11 cellular contexts compared by ENCODE assay signal in the genomic region with DNA sequence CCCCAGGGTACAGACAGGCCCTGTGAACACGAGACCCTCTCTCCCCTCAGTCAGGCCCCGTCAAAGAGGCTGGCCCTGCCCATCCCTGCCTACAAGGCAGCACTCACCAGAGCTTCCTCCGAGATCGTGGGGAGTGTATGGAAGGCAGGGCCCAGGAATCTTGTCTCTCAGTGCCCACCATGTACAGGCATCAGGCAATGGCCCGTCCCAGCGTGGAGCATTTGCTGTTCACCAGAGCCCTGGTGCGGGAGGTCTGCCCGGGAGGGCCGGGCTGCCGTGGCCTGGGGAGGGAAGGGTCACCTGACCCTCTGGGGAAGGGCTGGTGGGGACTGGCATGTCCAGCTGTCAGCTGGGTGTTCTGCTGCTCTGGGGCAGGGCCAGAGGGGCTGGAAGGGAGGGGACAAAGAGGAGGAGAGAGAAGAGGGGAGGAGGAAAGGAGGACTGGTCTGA. TPM values are rescaled to one million over a fixed set of nuclear protein-coding genes. Genes with fewer than 3 reads are reported as not detected.
DNase-seq lines count a peak whose midpoint lies in the region; ATAC-seq and TF ChIP-seq lines count a peak whose summit lies in the region.
"Had no signal": no experiment of that assay in that cellular context is flagged by ENCODE, and none has a peak within 500 bp of the region (broad histone marks: within the 10 kb centered on the region; RNA-seq: fewer than 3 reads in every experiment).

A gene with protein sequence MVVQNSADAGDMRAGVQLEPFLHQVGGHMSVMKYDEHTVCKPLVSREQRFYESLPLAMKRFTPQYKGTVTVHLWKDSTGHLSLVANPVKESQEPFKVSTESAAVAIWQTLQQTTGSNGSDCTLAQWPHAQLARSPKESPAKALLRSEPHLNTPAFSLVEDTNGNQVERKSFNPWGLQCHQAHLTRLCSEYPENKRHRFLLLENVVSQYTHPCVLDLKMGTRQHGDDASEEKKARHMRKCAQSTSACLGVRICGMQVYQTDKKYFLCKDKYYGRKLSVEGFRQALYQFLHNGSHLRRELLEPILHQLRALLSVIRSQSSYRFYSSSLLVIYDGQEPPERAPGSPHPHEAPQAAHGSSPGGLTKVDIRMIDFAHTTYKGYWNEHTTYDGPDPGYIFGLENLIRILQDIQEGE (minus strand): TSS at position 255 of the 450 bp plus-strand sequence. CDS start 11,429 bp downstream, outside the sequence.

- no peak for ATAC-seq in activated T-cell treated with anti-CD3 and anti-CD28 coated beads, Interleukin-2, amount 50 U/mL, for 4 hours
- ATAC-seq: mucosa of descending colon had no signal

- DNase-seq in SJSA1 (ENCODE audit: low read depth in 1 of 2, low spot score in 2 of 2) = peak in 1 of 2 experiments; percentile 55
- DNase-seq in foreskin fibroblast = peak in 1 of 2 donors; percentile 22
- DNase-seq in tibial artery = no peak
- no peak for DNase-seq in activated T-cell treated with anti-CD3 and anti-CD28 coated beads, Interleukin-2, amount 50 U/mL, for 4 hours
- no peak for DNase-seq in HEK293T (ENCODE audit: extremely low spot score)
- no peak for DNase-seq in EL
- DNase-seq: cortex of kidney; stimulated activated CD8-positive, alpha-beta memory T cell treated with anti-CD3 and anti-CD28 coated beads, Interleukin-4, amount 100 ng/mL, for 48 hours had no signal

- peaks cover 10% of the 10 kb centered on the region for H3K27me3 Mint-ChIP-seq in activated T-cell treated with anti-CD3 and anti-CD28 coated beads, Interleukin-2, amount 50 U/mL, for 4 hours (ENCODE audit: low read depth)

- no peaks in the 10 kb centered on the region for H3K9me3 Mint-ChIP-seq in activated T-cell treated with anti-CD3 and anti-CD28 coated beads, Interleukin-2, amount 50 U/mL, for 4 hours

- H3K4me1 Mint-ChIP-seq in activated T-cell treated with anti-CD3 and anti-CD28 coated beads, Interleukin-2, amount 50 U/mL, for 4 hours (ENCODE audit: low read depth) = peaks cover 4% of the 10 kb centered on the region

- H3K27me3 ChIP-seq in SJSA1 (replicated peaks) = no peaks in the 10 kb centered on the region
- H3K27me3 ChIP-seq in muscle layer of colon (ENCODE audit: control insufficient read depth in 1 of 2, insufficient read depth in 2 of 2, low read length in 2 of 2) = no peaks in the 10 kb centered on the region
- peaks cover 0 to 23% of the 10 kb centered on the region in 2 donors for H3K27me3 ChIP-seq in tibial artery

- TF ChIP-seq CTCF in foreskin fibroblast (IDR thresholded peaks at IDR 0.05; ENCODE audit: low read depth, low read length) = no peak
- no peak for TF ChIP-seq CTCF in tibial artery (IDR thresholded peaks at IDR 0.05)

- intact Hi-C loops in tibial artery (cut with DNase I; ENCODE audit: low total_unique reads) = no loop called here

- no peak within 1 kb of the TSS for H3K4me3 Mint-ChIP-seq in activated T-cell treated with anti-CD3 and anti-CD28 coated beads, Interleukin-2, amount 50 U/mL, for 4 hours

- peak within 1 kb of the TSS; percentile 53 for H3K27ac ChIP-seq in SJSA1
- peak within 1 kb of the TSS; percentile 36 for H3K27ac ChIP-seq in muscle layer of colon (ENCODE audit: low read depth, low read length)
- peak within 1 kb of the TSS; percentile 54 to 67 for H3K27ac ChIP-seq in tibial artery

- H3K4me3 ChIP-seq in SJSA1 (peak within 1 kb of the TSS; percentile 35), foreskin fibroblast (ENCODE audit: low read depth in 1 of 2, low read length in 2 of 2) (peak within 1 kb of the TSS; percentile 15 to 16), muscle layer of colon (ENCODE audit: low read depth in 1 of 2, low read length in 2 of 2) (peak within 1 kb of the TSS in 1 of 2 donors; percentile 0), tibial artery (peak within 1 kb of the TSS; percentile 37 to 52)
- H3K4me3 ChIP-seq: mucosa of descending colon had no signal

- POLR2A ChIA-PET in HEK293T (lab: Yijun Ruan, JAX) = interaction anchor here (2.6 kb wide), 1 partner anchor 35 kb away, joined by 10 read pairs; a partner anchor contains a TSS

- no peaks in the 10 kb centered on the region; the same call in 1 of the 2 replicates for H3K36me3 ChIP-seq in SJSA1
- H3K36me3 ChIP-seq in muscle layer of colon (ENCODE audit: insufficient read depth, low read length) = no peaks in the 10 kb centered on the region
- H3K36me3 ChIP-seq in tibial artery = no peaks in the 10 kb centered on the region

- CTCF ChIA-PET in HEK293T (lab: Yijun Ruan, JAX) = interaction anchor here (0.6 to 1.9 kb wide), 4 partner anchors 11 to 255 kb away, joined by 3 to 6 read pairs (median 4); no protein-coding TSS in a partner anchor

- peaks cover 35% of the 10 kb centered on the region for H3K4me1 ChIP-seq in SJSA1 (replicated peaks)
- H3K4me1 ChIP-seq in muscle layer of colon (ENCODE audit: insufficient read depth, low read length) = peaks cover 17% of the 10 kb centered on the region
- peaks cover 0 to 21% (median 10%) of the 10 kb centered on the region in 4 donors for H3K4me1 ChIP-seq in tibial artery

- H3K36me3 Mint-ChIP-seq in activated T-cell treated with anti-CD3 and anti-CD28 coated beads, Interleukin-2, amount 50 U/mL, for 4 hours (ENCODE audit: insufficient read depth) = no peaks in the 10 kb centered on the region

- no peaks in the 10 kb centered on the region for H3K9me3 ChIP-seq in SJSA1 (replicated peaks)
- no peaks in the 10 kb centered on the region for H3K9me3 ChIP-seq in muscle layer of colon (ENCODE audit: low read length)
- no peaks in the 10 kb centered on the region for H3K9me3 ChIP-seq in tibial artery
- H3K9me3 ChIP-seq: mucosa of descending colon had no signal

- peak within 1 kb of the TSS; percentile 55 for H3K9ac ChIP-seq in muscle layer of colon (ENCODE audit: low read length)

TF ChIP-seq in HEK293T, 16 proteins besides CTCF, POLR2A, EP300 and RAD21:
- TF ChIP-seq TARDBP (IDR thresholded peaks at IDR 0.05) (no peak), ZNF384 (IDR thresholded peaks at IDR 0.05) (no peak), ARNT (IDR thresholded peaks at IDR 0.05) (no peak), LEF1 (IDR thresholded peaks at IDR 0.05; ENCODE audit: borderline replicate concordance) (no peak), SUZ12 (IDR thresholded peaks at IDR 0.05) (no peak), BHLHE40 (IDR thresholded peaks at IDR 0.05; ENCODE audit: borderline replicate concordance) (no peak), FOXK2 (IDR thresholded peaks at IDR 0.05) (no peak), ELF4 (IDR thresholded peaks at IDR 0.05) (no peak), HDGF (IDR thresholded peaks at IDR 0.05; ENCODE audit: borderline replicate concordance) (no peak), NFRKB (IDR thresholded peaks at IDR 0.05) (no peak), SP1 (IDR thresholded peaks at IDR 0.05) (no peak), FOXM1 (IDR thresholded peaks at IDR 0.05; ENCODE audit: borderline replicate concordance) (no peak), CTBP1 (IDR thresholded peaks at IDR 0.05; ENCODE audit: borderline replicate concordance) (no peak)
- TF ChIP-seq, protein P1, sequence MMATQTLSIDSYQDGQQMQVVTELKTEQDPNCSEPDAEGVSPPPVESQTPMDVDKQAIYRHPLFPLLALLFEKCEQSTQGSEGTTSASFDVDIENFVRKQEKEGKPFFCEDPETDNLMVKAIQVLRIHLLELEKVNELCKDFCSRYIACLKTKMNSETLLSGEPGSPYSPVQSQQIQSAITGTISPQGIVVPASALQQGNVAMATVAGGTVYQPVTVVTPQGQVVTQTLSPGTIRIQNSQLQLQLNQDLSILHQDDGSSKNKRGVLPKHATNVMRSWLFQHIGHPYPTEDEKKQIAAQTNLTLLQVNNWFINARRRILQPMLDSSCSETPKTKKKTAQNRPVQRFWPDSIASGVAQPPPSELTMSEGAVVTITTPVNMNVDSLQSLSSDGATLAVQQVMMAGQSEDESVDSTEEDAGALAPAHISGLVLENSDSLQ (IDR thresholded peaks at IDR 0.05) = no peak

RNA-seq across cellular contexts. Expression of the gene that starts here (rescaled TPM):
- total RNA-seq in SJSA1 (2014; rRNA removed; shearing (Covaris generic)) = 5.2 and 5.3 TPM in 2 replicates
- not detected for total RNA-seq in activated T-cell treated with anti-CD3 and anti-CD28 coated beads, Interleukin-2, amount 50 U/mL, for 4 hours
- total RNA-seq: HT1080 had no signal
